12 cellular contexts compared by ENCODE assay signal in the genomic region with DNA sequence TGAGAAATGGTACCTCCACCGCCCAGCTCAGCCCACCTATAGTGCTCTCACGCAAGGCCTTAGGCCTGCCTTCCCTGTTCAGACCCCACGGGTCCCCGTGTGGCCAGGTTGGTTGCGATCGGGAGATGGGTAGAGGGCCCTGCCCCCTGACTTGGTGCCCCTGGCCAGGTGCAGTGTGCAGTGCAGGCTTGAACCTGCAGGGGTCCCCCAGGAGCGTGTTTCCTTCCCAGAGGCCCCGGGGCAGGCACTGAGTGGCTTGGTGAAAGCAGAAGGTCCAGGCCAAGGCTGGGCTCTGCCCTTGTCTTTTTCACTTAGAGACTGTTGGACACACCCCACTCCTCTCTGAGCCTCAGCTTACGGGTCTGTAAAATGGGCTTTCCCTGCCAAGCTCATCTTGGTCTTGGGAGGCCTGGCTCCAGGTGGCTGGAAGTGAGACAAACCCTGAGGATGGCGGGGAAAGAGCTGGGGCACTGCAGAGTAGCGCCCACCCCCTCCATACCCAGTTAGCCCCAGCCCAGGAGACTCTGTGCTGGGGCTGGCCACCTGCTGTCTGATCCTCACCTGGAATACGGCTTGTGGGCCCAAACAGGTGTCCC. TPM values are rescaled to one million over a fixed set of nuclear protein-coding genes. Genes with fewer than 3 reads are reported as not detected.
DNase-seq lines count a peak whose midpoint lies in the region; ATAC-seq and TF ChIP-seq lines count a peak whose summit lies in the region.
"Had no signal": no experiment of that assay in that cellular context is flagged by ENCODE, and none has a peak within 500 bp of the region (broad histone marks: within the 10 kb centered on the region; RNA-seq: fewer than 3 reads in every experiment).

No MANE protein-coding gene starts in this region.

- H3K9me3 Mint-ChIP-seq in GM23338 (no peaks in the 10 kb centered on the region), WTC11 (no peaks in the 10 kb centered on the region)

- H3K36me3 ChIP-seq in GM23338 (ENCODE audit: insufficient read depth), result no peaks in the 10 kb centered on the region
- H3K36me3 ChIP-seq: prostate gland, SJSA1 had no signal

- no peaks in the 10 kb centered on the region for H4K20me1 ChIP-seq in GM23338 (replicated peaks; ENCODE audit: insufficient read depth)

- H3K79me2 ChIP-seq in GM23338 (replicated peaks; ENCODE audit: insufficient read depth), result no peaks in the 10 kb centered on the region

- H3F3A ChIP-seq in GM23338 (replicated peaks; ENCODE audit: low read depth), result 0 out of 2 replicates have a peak, but pooled peaks cover 3% of the 10 kb centered on the region

- H3K4me1 Mint-ChIP-seq in GM23338 (peaks cover 13% of the 10 kb centered on the region), WTC11 (peaks cover 9% of the 10 kb centered on the region)

- ATAC-seq in GM23338, result peak; percentile 54
- peak; percentile 79 for ATAC-seq in WTC11
- ATAC-seq in foreskin keratinocyte, result no peak
- ATAC-seq in GM21619 (IDR thresholded peaks at IDR 0.05; ENCODE audit: unreplicated experiment), result no peak
- no peak for ATAC-seq in HG03196 (IDR thresholded peaks at IDR 0.05; ENCODE audit: unreplicated experiment)

- in situ Hi-C loops in ACHN (cut with HindIII; ENCODE audit: low pct_ligation_motif_present, low pct_unique_long_range_greater_than_20kb, low sequenced_read_pairs), result no loop called here

- H3K4me1 ChIP-seq in GM23338 (ENCODE audit: insufficient read depth) (peaks cover 17% of the 10 kb centered on the region), foreskin keratinocyte (peaks cover 17% of the 10 kb centered on the region)

- H3K9me2 ChIP-seq in GM23338 (ENCODE audit: insufficient read depth), result no peaks in the 10 kb centered on the region

- peak; percentile 16 for DNase-seq in ACHN
- DNase-seq in GM23338 (ENCODE audit: low spot score), result peak; percentile 74
- peak; percentile 83 for DNase-seq in WTC11 (ENCODE audit: low spot score)
- no peak for DNase-seq in foreskin keratinocyte
- no peak for DNase-seq in HT-29 (ENCODE audit: low spot score)
- no peak for DNase-seq in hepatic stellate cell (ENCODE audit: low spot score)
- DNase-seq: aorta, hippocampal formation had no signal

- H3K27ac ChIP-seq in GM23338 (ENCODE audit: low read depth) (no peak overlapping the region), foreskin keratinocyte (no peak overlapping the region)
- H3K27ac ChIP-seq: prostate gland, SJSA1 had no signal

- no peak overlapping the region for H2AFZ ChIP-seq in GM23338

- no peak overlapping the region for H3K4me3 ChIP-seq in GM23338
- H3K4me3 ChIP-seq: prostate gland, SJSA1 had no signal

- H3K4me2 ChIP-seq in GM23338, result no peak overlapping the region

- POLR2A ChIA-PET in WTC11 (lab: Charles Lee), result interaction anchor here (1.1 kb wide), 1 partner anchor 33 kb away, joined by 3 read pairs; no protein-coding TSS in a partner anchor

- H3K4me3 Mint-ChIP-seq in GM23338 (no peak overlapping the region), WTC11 (no peak overlapping the region)

- H3K27me3 ChIP-seq in GM23338 (ENCODE audit: insufficient read depth) (peaks cover 25% of the 10 kb centered on the region), foreskin keratinocyte (peaks cover 4% of the 10 kb centered on the region)
- H3K27me3 ChIP-seq: SJSA1 had no signal

- TF ChIP-seq CTCF in GM23338 (conservative IDR thresholded peaks at IDR 0.05; ENCODE audit: low read depth in 2 of 2) (peak; percentile 50 to 55), WTC11 (IDR thresholded peaks at IDR 0.05) (peak; percentile 57), foreskin keratinocyte (conservative IDR thresholded peaks at IDR 0.05) (peak; percentile 60)

- no peaks in the 10 kb centered on the region for H3K36me3 Mint-ChIP-seq in GM23338 (ENCODE audit: low read depth)
- H3K36me3 Mint-ChIP-seq in WTC11, result no peaks in the 10 kb centered on the region

- H3K27me3 Mint-ChIP-seq in GM23338 (ENCODE audit: insufficient read depth, low read depth, poor library complexity) (peaks cover 27% of the 10 kb centered on the region), WTC11 (ENCODE audit: low read depth) (peaks cover 44% of the 10 kb centered on the region)

- CTCF ChIA-PET in WTC11 (lab: Charles Lee), result interaction anchor here (0.6 to 2.1 kb wide), 7 partner anchors 8 to 158 kb away, joined by 3 to 8 read pairs (median 5); partner anchors contain the start of gene PANK4

- H3K27ac Mint-ChIP-seq in GM23338 (no peak overlapping the region), WTC11 (no peak overlapping the region)

TF ChIP-seq in GM23338, 12 proteins besides CTCF, POLR2A, EP300 and RAD21 (continues in another document):
- TF ChIP-seq, protein P1, sequence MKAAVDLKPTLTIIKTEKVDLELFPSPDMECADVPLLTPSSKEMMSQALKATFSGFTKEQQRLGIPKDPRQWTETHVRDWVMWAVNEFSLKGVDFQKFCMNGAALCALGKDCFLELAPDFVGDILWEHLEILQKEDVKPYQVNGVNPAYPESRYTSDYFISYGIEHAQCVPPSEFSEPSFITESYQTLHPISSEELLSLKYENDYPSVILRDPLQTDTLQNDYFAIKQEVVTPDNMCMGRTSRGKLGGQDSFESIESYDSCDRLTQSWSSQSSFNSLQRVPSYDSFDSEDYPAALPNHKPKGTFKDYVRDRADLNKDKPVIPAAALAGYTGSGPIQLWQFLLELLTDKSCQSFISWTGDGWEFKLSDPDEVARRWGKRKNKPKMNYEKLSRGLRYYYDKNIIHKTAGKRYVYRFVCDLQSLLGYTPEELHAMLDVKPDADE (IDR thresholded peaks at IDR 0.05), result no peak
- TF ChIP-seq EZH2 (IDR thresholded peaks at IDR 0.05; ENCODE audit: low read depth, unreplicated experiment), result no peak
- no peak for TF ChIP-seq POLR2AphosphoS5 (IDR thresholded peaks at IDR 0.05; ENCODE audit: low read depth)
- TF ChIP-seq NANOG (IDR thresholded peaks at IDR 0.05; ENCODE audit: borderline replicate concordance), result no peak
- TF ChIP-seq JUNB (IDR thresholded peaks at IDR 0.05; ENCODE audit: unreplicated experiment), result no peak
- no peak for TF ChIP-seq EZH2phosphoT487 (IDR thresholded peaks at IDR 0.05; ENCODE audit: unreplicated experiment)

TF ChIP-seq in WTC11, 78 proteins besides CTCF, POLR2A, EP300 and RAD21:
- 0 out of 2 replicates have a peak, but pooled peaks have one; percentile 27 for TF ChIP-seq GTF2I (CRISPR knock-in tag; conservative IDR thresholded peaks at IDR 0.05)
- TF ChIP-seq, protein P2, sequence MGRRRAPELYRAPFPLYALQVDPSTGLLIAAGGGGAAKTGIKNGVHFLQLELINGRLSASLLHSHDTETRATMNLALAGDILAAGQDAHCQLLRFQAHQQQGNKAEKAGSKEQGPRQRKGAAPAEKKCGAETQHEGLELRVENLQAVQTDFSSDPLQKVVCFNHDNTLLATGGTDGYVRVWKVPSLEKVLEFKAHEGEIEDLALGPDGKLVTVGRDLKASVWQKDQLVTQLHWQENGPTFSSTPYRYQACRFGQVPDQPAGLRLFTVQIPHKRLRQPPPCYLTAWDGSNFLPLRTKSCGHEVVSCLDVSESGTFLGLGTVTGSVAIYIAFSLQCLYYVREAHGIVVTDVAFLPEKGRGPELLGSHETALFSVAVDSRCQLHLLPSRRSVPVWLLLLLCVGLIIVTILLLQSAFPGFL (CRISPR knock-in tag; IDR thresholded peaks at IDR 0.05; ENCODE audit: borderline replicate concordance), result no peak

RNA-seq across cellular contexts. Expression of gene HES5, which starts 9.3 kb away (rescaled TPM):
- total RNA-seq in GM23338 (2014; rRNA removed; shearing (Covaris generic)), result 0.21 TPM in 1 of 2 replicates, not detected in the other
- 0.16 TPM in 1 of 2 replicates, not detected in the other for polyA plus RNA-seq in GM23338 (2016; fragmentation: Nextera tagmentation; extraction: Ambion mirVana)
- 0.21 to 0.23 TPM in 2 of 3 replicates, not detected in the other for total RNA-seq in WTC11 (2021)
- 0.85 and 1.5 TPM in 2 replicates for total RNA-seq in foreskin keratinocyte
- polyA plus RNA-seq in foreskin keratinocyte, result 0.54 and 0.91 TPM in 2 replicates
- 0.28 and 0.42 TPM in 2 replicates for total RNA-seq in HT-29 (2014; rRNA removed; shearing (Covaris generic))
- total RNA-seq: SJSA1 had no signal
- polyA plus RNA-seq: aorta had no signal

RNA-seq across cellular contexts. Expression of gene PANK4, which starts 13.0 kb away (rescaled TPM):
- total RNA-seq in GM23338 (2014; rRNA removed; shearing (Covaris generic)), result 31.2 and 43.7 TPM in 2 replicates
- 25.4 and 25.8 TPM in 2 replicates for polyA plus RNA-seq in GM23338 (2016; fragmentation: Nextera tagmentation; extraction: Ambion mirVana)
- total RNA-seq in WTC11 (2021), result 35.2 to 52.5 TPM (median 36.7 TPM) in 3 replicates
- total RNA-seq in foreskin keratinocyte, result 24.5 and 25.5 TPM in 2 replicates
- 16.6 and 19.4 TPM in 2 replicates for polyA plus RNA-seq in foreskin keratinocyte
- 37.8 and 48.3 TPM in 2 replicates for total RNA-seq in HT-29 (2014; rRNA removed; shearing (Covaris generic))

RNA-seq across cellular contexts. Expression of gene TNFRSF14, which starts 16.8 kb away (rescaled TPM):
- total RNA-seq in GM23338 (2014; rRNA removed; shearing (Covaris generic)), result 0.85 TPM in 1 of 2 replicates, not detected in the other
- polyA plus RNA-seq in GM23338 (2016; fragmentation: Nextera tagmentation; extraction: Ambion mirVana) (not detected in 2 replicates), foreskin keratinocyte (16.4 and 18.0 TPM in 2 replicates)
- total RNA-seq in WTC11 (2021) (0.73 to 1.1 TPM (median 0.87 TPM) in 3 replicates), foreskin keratinocyte (11.4 and 13.0 TPM in 2 replicates)
- total RNA-seq in HT-29 (2014; rRNA removed; shearing (Covaris generic)), result 77.4 and 85.6 TPM in 2 replicates

RNA-seq across cellular contexts. Expression of gene PRXL2B, which starts 47.2 kb away (rescaled TPM):
- 35.1 and 44.0 TPM in 2 replicates for total RNA-seq in GM23338 (2014; rRNA removed; shearing (Covaris generic))
- 25.5 and 25.6 TPM in 2 replicates for polyA plus RNA-seq in GM23338 (2016; fragmentation: Nextera tagmentation; extraction: Ambion mirVana)
- 47.8 to 51.1 TPM (median 50.3 TPM) in 3 replicates for total RNA-seq in WTC11 (2021)
- total RNA-seq in foreskin keratinocyte, result 22.4 and 25.2 TPM in 2 replicates
- 24.6 and 26.4 TPM in 2 replicates for polyA plus RNA-seq in foreskin keratinocyte
- total RNA-seq in HT-29 (2014; rRNA removed; shearing (Covaris generic)), result 90.1 and 101 TPM in 2 replicates

Comparison
In these comparisons a context has a peak if more than half of its experiments do, and no peak if none do; other contexts are left out.
1. DNase-seq: peak in ACHN (single experiment), GM23338 (single experiment) and WTC11 (single experiment); none in foreskin keratinocyte (0 of 2), HT-29 (single experiment) and hepatic stellate cell (single experiment).
2. ATAC-seq: peak in GM23338 (single experiment) and WTC11 (single experiment); none in foreskin keratinocyte (single experiment), GM21619 (single experiment) and HG03196 (single experiment).
3. Peak in every context shown above with its lines, with median percentiles within 50 percentile points of each other: CTCF ChIP-seq.